8 cellular contexts compared by ENCODE assay signal in genomic region chr9:131410051-131410491, GRCh38. TPM values are rescaled to one million over a fixed set of nuclear protein-coding genes. Genes with fewer than 3 reads are reported as not detected.
DNase-seq lines count a peak whose midpoint lies in the region; ATAC-seq and TF ChIP-seq lines count a peak whose summit lies in the region.

No MANE protein-coding gene starts in this region.

- H3K79me2 ChIP-seq in parathyroid adenoma: peaks cover 57% of the 10 kb centered on the region
- H3K79me2 ChIP-seq in PC-9 (ENCODE audit: low read depth): peaks cover 100% of the 10 kb centered on the region

- H3K4me2 ChIP-seq in parathyroid adenoma (ENCODE audit: low read length): peak overlapping the region; percentile 29
- H3K4me2 ChIP-seq in PC-9: no peak overlapping the region

- H3K9ac ChIP-seq in parathyroid adenoma: no peak overlapping the region

- POLR2A ChIA-PET in PC-9 (lab: Charles Lee; ENCODE audit: unreplicated experiment): no interaction called here

- BruUV-seq in PC-9 (replicated peaks; lab: Mats Ljungman, UMichigan): no TSS peak

- H3K9me2 ChIP-seq in PC-9 (ENCODE audit: insufficient read depth): no peaks in the 10 kb centered on the region

- DNase-seq in Daoy (ENCODE audit: low read depth) (peak; percentile 72), NOMO-1 (lab: John Stamatoyannopoulos, UW; ENCODE audit: unreplicated experiment in 2 of 2) (peak; percentile 81 to 84), cardiac fibroblast (ENCODE audit: low read depth in 2 of 2) (peak; percentile 52 to 65), mucosa of descending colon (no peak), PC-9 (no peak), GDM1 (lab: John Stamatoyannopoulos, UW) (no peak), inferior parietal cortex (ENCODE audit: extremely low spot score) (no peak)

- H3K36me3 ChIP-seq in parathyroid adenoma (ENCODE audit: control insufficient read depth, insufficient read depth, low read length) (no peaks in the 10 kb centered on the region), mucosa of descending colon (ENCODE audit: low read depth) (no peaks in the 10 kb centered on the region), PC-9 (ENCODE audit: low read depth) (peaks cover 9% of the 10 kb centered on the region; the same call in 1 of the 2 replicates)

- no peak for ATAC-seq in mucosa of descending colon

- H3K4me3 ChIP-seq in cardiac fibroblast (replicated peaks in 1 of 2; ENCODE audit: low read depth in 2 of 2, low read length in 2 of 2): no peak overlapping the region
- H3K4me3 ChIP-seq in parathyroid adenoma (ENCODE audit: low read depth, low read length): no peak overlapping the region
- no peak overlapping the region for H3K4me3 ChIP-seq in mucosa of descending colon
- no peak overlapping the region for H3K4me3 ChIP-seq in PC-9

- H3K27ac ChIP-seq in parathyroid adenoma: no peak overlapping the region
- no peak overlapping the region for H3K27ac ChIP-seq in PC-9

- CTCF ChIA-PET in PC-9 (lab: Charles Lee): no interaction called here

- no peak overlapping the region for H2AFZ ChIP-seq in parathyroid adenoma
- no peak overlapping the region for H2AFZ ChIP-seq in PC-9

- intact Hi-C loops in mucosa of descending colon (cut with DNase I, micrococcal nuclease) (no loop called here), PC-9 (cut with micrococcal nuclease; ENCODE audit: unreplicated experiment) (no loop called here)

- H3K4me1 ChIP-seq in parathyroid adenoma: peaks cover 9% of the 10 kb centered on the region
- peaks cover 46% of the 10 kb centered on the region for H3K4me1 ChIP-seq in mucosa of descending colon (ENCODE audit: low read depth)
- peaks cover 3% of the 10 kb centered on the region for H3K4me1 ChIP-seq in PC-9 (replicated peaks; ENCODE audit: insufficient read depth)

- peaks cover 97% of the 10 kb centered on the region for H4K20me1 ChIP-seq in PC-9 (ENCODE audit: insufficient read depth)

- H3K27me3 ChIP-seq in parathyroid adenoma (ENCODE audit: control insufficient read depth, insufficient read depth, low read length): no peaks in the 10 kb centered on the region
- H3K27me3 ChIP-seq in PC-9 (ENCODE audit: insufficient read depth, low read depth): no peaks in the 10 kb centered on the region

- peaks cover 42% of the 10 kb centered on the region for H3F3A ChIP-seq in PC-9 (ENCODE audit: insufficient read depth, low read depth)

- TF ChIP-seq CTCF in cardiac fibroblast (IDR thresholded peaks at IDR 0.05; ENCODE audit: low read depth, low read length) (no peak), parathyroid adenoma (IDR thresholded peaks at IDR 0.05) (no peak), mucosa of descending colon (IDR thresholded peaks at IDR 0.05) (no peak), PC-9 (conservative IDR thresholded peaks at IDR 0.05) (no peak)

- no peaks in the 10 kb centered on the region for H3K9me3 ChIP-seq in parathyroid adenoma (ENCODE audit: control insufficient read depth, low read length)
- H3K9me3 ChIP-seq in mucosa of descending colon: no peaks in the 10 kb centered on the region
- no peaks in the 10 kb centered on the region for H3K9me3 ChIP-seq in PC-9 (ENCODE audit: insufficient read depth, low read depth)

RNA-seq across cellular contexts. Expression of gene PRRC2B, which starts 16.2 kb away (rescaled TPM):
- total RNA-seq in Daoy (2014; rRNA removed; shearing (Covaris generic)): 54.0 and 83.5 TPM in 2 replicates
- 100 to 1,000 TPM; 105 to 175 (median 113) TPM for total RNA-seq in mucosa of descending colon
- total RNA-seq in PC-9 (2021): 307 and 361 TPM in 2 replicates

Comparison
In these comparisons a context has a peak if more than half of its experiments do, and no peak if none do; other contexts are left out.
1. DNase-seq: peak in Daoy (single experiment), NOMO-1 (2 of 2) and cardiac fibroblast (2 of 2); none in mucosa of descending colon (0 of 3), PC-9 (0 of 2), GDM1 (single experiment) and inferior parietal cortex (single experiment).